ENCODE assay signal across 13 cellular contexts in genomic region chr15:61527836-61528589, GRCh38.
A peak's percentile ranks its signal among the peaks of the same experiment; 100 is the strongest.
DNase-seq lines count a peak whose midpoint lies in the region; ATAC-seq, FAIRE-seq and TF ChIP-seq lines count a peak whose summit lies in the region.
"Had no signal": no experiment of that assay in that cellular context is flagged by ENCODE, and none has a peak within 500 bp of the region (broad histone marks: within the 10 kb centered on the region; RNA-seq: fewer than 3 reads in every experiment).

No MANE protein-coding gene starts in this region.

- H3K27me3 ChIP-seq in bronchial epithelial cell (ENCODE audit: control insufficient read depth, insufficient read depth, low read length) (no peaks in the 10 kb centered on the region), left ventricle myocardium inferior (ENCODE audit: low read depth) (peaks cover 21% of the 10 kb centered on the region)

- no peaks in the 10 kb centered on the region for H3K36me3 Mint-ChIP-seq in nephron progenitor cell (ENCODE audit: low read depth)
- H3K36me3 Mint-ChIP-seq: activated naive CD8-positive, alpha-beta T cell treated with anti-CD3 and anti-CD28 coated beads for 36 hours; CD8-positive, alpha-beta memory T cell had no signal

- no peak for ATAC-seq in GM21619 (IDR thresholded peaks at IDR 0.05; ENCODE audit: unreplicated experiment)
- ATAC-seq: esophagus mucosa had no signal

- FAIRE-seq in GM19239 (lab: Jason Lieb, UNC) (peak; percentile 44), bronchial epithelial cell (lab: Jason Lieb, UNC) (peak; percentile 90), RCC 7860 (lab: Jason Lieb, UNC) (no peak)

- H3K9me3 ChIP-seq in left ventricle myocardium inferior (replicated peaks): no peaks in the 10 kb centered on the region

- intact Hi-C loops in left ventricle myocardium inferior (cut with micrococcal nuclease): no loop called here

- no peaks in the 10 kb centered on the region for H3K9me3 Mint-ChIP-seq in nephron progenitor cell
- H3K9me3 Mint-ChIP-seq: activated naive CD8-positive, alpha-beta T cell treated with anti-CD3 and anti-CD28 coated beads for 36 hours; CD8-positive, alpha-beta memory T cell had no signal

- H3K4me1 ChIP-seq in left ventricle myocardium inferior: no peaks in the 10 kb centered on the region

- H3K4me3 ChIP-seq in bronchial epithelial cell (ENCODE audit: low read depth, low read length) (no peak overlapping the region), left ventricle myocardium inferior (no peak overlapping the region)
- H3K4me3 ChIP-seq: skin epidermis had no signal

- no peaks in the 10 kb centered on the region for H3K36me3 ChIP-seq in bronchial epithelial cell (ENCODE audit: control insufficient read depth, insufficient read depth, low read length)
- no peaks in the 10 kb centered on the region for H3K36me3 ChIP-seq in left ventricle myocardium inferior

- peak overlapping the region; percentile 6 for H3K4me3 Mint-ChIP-seq in nephron progenitor cell
- H3K4me3 Mint-ChIP-seq: activated naive CD8-positive, alpha-beta T cell treated with anti-CD3 and anti-CD28 coated beads for 36 hours; CD8-positive, alpha-beta memory T cell had no signal

- peak; percentile 2 for DNase-seq in GM19239 (ENCODE audit: insufficient read length, low spot score)
- DNase-seq in NCI-H1694 (lab: John Stamatoyannopoulos, UW): peak; percentile 85
- DNase-seq in bronchial epithelial cell (ENCODE audit: low read depth): no peak
- DNase-seq in nephron progenitor cell: no peak
- DNase-seq in left ventricle myocardium inferior: no peak
- no peak for DNase-seq in RCC 7860 (ENCODE audit: low spot score)
- DNase-seq: activated naive CD8-positive, alpha-beta T cell treated with anti-CD3 and anti-CD28 coated beads for 36 hours; CD8-positive, alpha-beta memory T cell; NCI-H1436; SW 1271 had no signal

- H3K27me3 Mint-ChIP-seq in nephron progenitor cell (ENCODE audit: low read depth, poor library complexity): no peaks in the 10 kb centered on the region

- peak overlapping the region; percentile 89 for H3K27ac Mint-ChIP-seq in nephron progenitor cell
- H3K27ac Mint-ChIP-seq: activated naive CD8-positive, alpha-beta T cell treated with anti-CD3 and anti-CD28 coated beads for 36 hours; CD8-positive, alpha-beta memory T cell had no signal

- peaks cover 35% of the 10 kb centered on the region for H3K4me1 Mint-ChIP-seq in nephron progenitor cell
- H3K4me1 Mint-ChIP-seq: activated naive CD8-positive, alpha-beta T cell treated with anti-CD3 and anti-CD28 coated beads for 36 hours; CD8-positive, alpha-beta memory T cell had no signal

- no peak overlapping the region for H3K27ac ChIP-seq in left ventricle myocardium inferior (replicated peaks)
- H3K27ac ChIP-seq: skin epidermis had no signal

- TF ChIP-seq CTCF in bronchial epithelial cell (IDR thresholded peaks at IDR 0.05; ENCODE audit: insufficient read depth, low read length, severe bottlenecking): no peak
- TF ChIP-seq CTCF in nephron progenitor cell (IDR thresholded peaks at IDR 0.05): no peak
- TF ChIP-seq CTCF in left ventricle myocardium inferior (IDR thresholded peaks at IDR 0.05; ENCODE audit: borderline replicate concordance): no peak

Comparison
In these comparisons a context has a peak if more than half of its experiments do, and no peak if none do; other contexts are left out.
1. DNase-seq: peak in GM19239 (single experiment) and NCI-H1694 (single experiment); none in bronchial epithelial cell (single experiment), nephron progenitor cell (single experiment), left ventricle myocardium inferior (single experiment) and RCC 7860 (single experiment).